19 cellular contexts compared by ENCODE assay signal in the genomic region with DNA sequence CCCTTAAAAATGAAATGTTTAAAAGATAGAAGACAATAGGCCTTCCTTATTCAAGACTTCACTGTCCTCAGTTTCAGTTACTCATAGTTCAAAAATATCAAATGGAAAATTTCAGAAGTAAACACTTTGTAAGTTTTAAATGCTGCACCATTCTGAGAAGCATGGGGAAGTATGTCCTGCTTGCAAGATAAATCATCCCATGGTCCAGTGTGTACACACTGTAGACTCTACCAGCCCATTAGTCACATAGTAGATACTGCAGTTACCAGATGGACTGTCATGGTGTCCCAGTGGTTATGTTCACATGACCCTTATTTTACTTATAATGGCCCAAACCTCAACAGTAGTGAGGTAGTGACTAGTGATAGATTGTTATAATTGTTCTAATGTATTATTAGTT.
DNase-seq lines count a peak whose midpoint lies in the region; ATAC-seq, FAIRE-seq and TF ChIP-seq lines count a peak whose summit lies in the region.
"Had no signal": no experiment of that assay in that cellular context is flagged by ENCODE, and none has a peak within 500 bp of the region (broad histone marks: within the 10 kb centered on the region; RNA-seq: fewer than 3 reads in every experiment).

No MANE protein-coding gene starts in this region.

- no peak overlapping the region for H3K27ac ChIP-seq in A549
- H3K27ac ChIP-seq: BLaER1 treated with 17β-estradiol and CSF1 and Interleukin-3, amounts not matched to agents 10 nM and 100 nM had no signal

- peak overlapping the region; percentile 92 for H3K27ac Mint-ChIP-seq in progenitor cell of endocrine pancreas
- H3K27ac Mint-ChIP-seq: B cell; CD8-positive, alpha-beta T cell; GM23338 had no signal

- TF ChIP-seq CTCF in A549 (IDR thresholded peaks at IDR 0.05) (no peak), progenitor cell of endocrine pancreas (IDR thresholded peaks at IDR 0.05; ENCODE audit: unreplicated experiment) (no peak)

- H3K4me3 ChIP-seq in A549: no peak overlapping the region
- H3K4me3 ChIP-seq: BLaER1 treated with 17β-estradiol and CSF1 and Interleukin-3, amounts not matched to agents 10 nM and 100 nM; GM12878; GM23338 had no signal

- FAIRE-seq in A549 (lab: Jason Lieb, UNC): no peak
- FAIRE-seq: GM12878, H54 had no signal

- no peaks in the 10 kb centered on the region for H3K4me1 Mint-ChIP-seq in progenitor cell of endocrine pancreas (ENCODE audit: low read depth)
- H3K4me1 Mint-ChIP-seq: B cell, GM23338 had no signal

- H3K9me3 Mint-ChIP-seq in progenitor cell of endocrine pancreas (ENCODE audit: low read depth): peaks cover 2% of the 10 kb centered on the region
- H3K9me3 Mint-ChIP-seq: CD8-positive, alpha-beta T cell; GM23338 had no signal

- peaks cover 16% of the 10 kb centered on the region for H3K4me1 ChIP-seq in A549

- H3K9me3 ChIP-seq in A549: no peaks in the 10 kb centered on the region
- H3K9me3 ChIP-seq: BLaER1 treated with 17β-estradiol and CSF1 and Interleukin-3, amounts not matched to agents 10 nM and 100 nM had no signal

- no peak overlapping the region for H3K4me2 ChIP-seq in A549
- H3K4me2 ChIP-seq: BLaER1 treated with 17β-estradiol and CSF1 and Interleukin-3, amounts not matched to agents 10 nM and 100 nM; GM23338 had no signal

- TF ChIP-seq EP300 in A549 (IDR thresholded peaks at IDR 0.05): no peak

- DNase-seq in A549 (ENCODE audit: low read depth in 1 of 2, low spot score in 1 of 2) (peak in 1 of 2 experiments; percentile 14), M059J (ENCODE audit: low read depth) (peak; percentile 7), amniotic epithelial cell (ENCODE audit: low read depth) (peak; percentile 19), progenitor cell of endocrine pancreas (ENCODE audit: low spot score, unreplicated experiment) (no peak), pons (ENCODE audit: low spot score) (no peak), DMS53 (lab: John Stamatoyannopoulos, UW) (no peak)
- DNase-seq in stimulated activated CD4-positive, alpha-beta T cell treated with anti-CD3 and anti-CD28 coated beads, Interleukin-15, amount 100 ng/mL, for 24 hours: no peak
- DNase-seq: 8988T; Calu3; CD8-positive, alpha-beta T cell; DND-41; EL; HCEC 1CT had no signal

- CTCF ChIA-PET in A549 (lab: Yijun Ruan, JAX): no interaction called here

- H3K4me3 Mint-ChIP-seq in progenitor cell of endocrine pancreas (ENCODE audit: low read depth): no peak overlapping the region
- H3K4me3 Mint-ChIP-seq: B cell; CD8-positive, alpha-beta T cell; GM23338 had no signal

- no peaks in the 10 kb centered on the region for H3K27me3 Mint-ChIP-seq in progenitor cell of endocrine pancreas
- H3K27me3 Mint-ChIP-seq: B cell had no signal

- no peak for TF ChIP-seq POLR2A in A549 (IDR thresholded peaks at IDR 0.05; ENCODE audit: low read length)

- ATAC-seq in A549 (peak; percentile 48 to 56; a peak in 2 of 6 replicates), GM21576 (IDR thresholded peaks at IDR 0.05; ENCODE audit: unreplicated experiment) (no peak)
- ATAC-seq: CD8-positive, alpha-beta T cell; GM12878; GM23338 had no signal

- peaks cover 36% of the 10 kb centered on the region for H3K36me3 Mint-ChIP-seq in progenitor cell of endocrine pancreas (ENCODE audit: insufficient read depth)

- TF ChIP-seq RAD21 in A549 (conservative IDR thresholded peaks at IDR 0.05 in 1 of 2, IDR thresholded peaks at IDR 0.05 in 1 of 2): no peak

- POLR2A ChIA-PET in A549 (lab: Yijun Ruan, JAX): no interaction called here

TF ChIP-seq in A549, 52 proteins besides CTCF, POLR2A, EP300 and RAD21:
- TF ChIP-seq MAZ (IDR thresholded peaks at IDR 0.05; ENCODE audit: borderline replicate concordance, low read depth, low read length): no peak
- no peak for TF ChIP-seq NFE2L2 (conservative IDR thresholded peaks at IDR 0.05; ENCODE audit: low read length)
- no peak for TF ChIP-seq PHF8 (IDR thresholded peaks at IDR 0.05; ENCODE audit: borderline replicate concordance, low read depth)
- no peak for TF ChIP-seq MAX (IDR thresholded peaks at IDR 0.05)

Comparison
In these comparisons a context has a peak if more than half of its experiments do, and no peak if none do; other contexts are left out.
1. DNase-seq: peak in M059J (single experiment) and amniotic epithelial cell (single experiment); none in progenitor cell of endocrine pancreas (single experiment), pons (single experiment), stimulated activated CD4-positive, alpha-beta T cell treated with anti-CD3 and anti-CD28 coated beads, Interleukin-15, amount 100 ng/mL, for 24 hours (single experiment) and DMS53 (single experiment).